Comparison of ENCODE assay signal across 29 cellular contexts in genomic region chr3:47870156-47870555, GRCh38.
"Had no signal": no experiment of that assay in that cellular context is flagged by ENCODE, and none has a peak within 500 bp of the region (broad histone marks: within the 10 kb centered on the region; RNA-seq: fewer than 3 reads in every experiment).

No MANE protein-coding gene starts in this region.

- DNase-seq: activated B cell treated with CpG ODN at 0.5 μM for 24 hours; activated CD4-positive, alpha-beta T cell treated with anti-CD3 and anti-CD28 coated beads for 1 hour; activated CD4-positive, alpha-beta T cell treated with anti-CD3 and anti-CD28 coated beads, Interleukin-2, amount 10 ng/mL, durations not matched to agents 24 days and 14 days; activated CD4-positive, alpha-beta T cell treated with anti-CD3 and anti-CD28 coated beads, Interleukin-2, amount 50 U/mL, for 48 hours; activated CD8-positive, alpha-beta memory T cell treated with anti-CD3 and anti-CD28 coated beads, Interleukin-2, amount 10 ng/mL, durations not matched to agents 7 days and 5 days; activated effector memory CD4-positive, alpha-beta T cell treated with anti-CD3 and anti-CD28 coated beads, Interleukin-2, amount 50 U/mL, for 16 hours; activated naive CD4-positive, alpha-beta T cell treated with Interleukin-2 at 50 U/mL for 16 hours; activated naive CD8-positive, alpha-beta T cell treated with anti-CD3 and anti-CD28 coated beads, Interleukin-2, amount 50 U/mL, for 24 hours; activated T-cell treated with anti-CD3 and anti-CD28 coated beads, Interleukin-2, amount 50 U/mL, for 24 hours; amygdala; MG63; MV-4-11; NCI-H1105; NCI-H1436; NCI-H1694 treated with DMSO at 0.1 percent for 48 hours; NCI-H2029 treated with DMSO at 0.1 percent for 48 hours; NCI-H345; NCI-H510A; NCI-H526 treated with DMSO at 0.1 percent for 48 hours; NCI-H82; RPMI8226; T-cell; T-helper 2 cell; T1000 had no signal

- H3K27ac ChIP-seq: SK-N-MC had no signal

- H3K27me3 ChIP-seq: MG63 had no signal

- H3K4me3 ChIP-seq: MG63, SK-N-MC had no signal

- ATAC-seq: activated CD8-positive, alpha-beta memory T cell treated with anti-CD3 and anti-CD28 coated beads, Interleukin-2, amount 10 ng/mL, durations not matched to agents 7 days and 5 days; activated naive CD4-positive, alpha-beta T cell treated with anti-CD3 and anti-CD28 coated beads, Interleukin-2, amount 50 U/mL, for 72 hours; activated naive CD8-positive, alpha-beta T cell treated with anti-CD3 and anti-CD28 coated beads, Interleukin-2, amount 50 U/mL, for 24 hours; Panc1; Right ventricle myocardium inferior; T-cell had no signal

- H3K27ac Mint-ChIP-seq: activated B cell treated with CpG ODN at 0.5 μM for 24 hours; activated CD4-positive, alpha-beta T cell treated with anti-CD3 and anti-CD28 coated beads, Interleukin-2, amount 10 ng/mL, durations not matched to agents 24 days and 14 days; activated CD8-positive, alpha-beta memory T cell treated with anti-CD3 and anti-CD28 coated beads, Interleukin-2, amount 10 ng/mL, durations not matched to agents 7 days and 5 days; activated naive CD8-positive, alpha-beta T cell treated with anti-CD3 and anti-CD28 coated beads, Interleukin-2, amount 50 U/mL, for 24 hours; activated T-cell treated with anti-CD3 and anti-CD28 coated beads, Interleukin-2, amount 50 U/mL, for 24 hours; activated T-helper 1 cell treated with anti-CD3 and anti-CD28 coated beads, Interleukin-12 subunit alpha, Interleukin-12 subunit beta, Interleukin-2, Interleukin-4 antibody, amounts not matched to agents 30 ng/mL and 10 ng/mL and 1 ng/mL, durations not matched to agents 14 hours and 24 hours and 36 hours; T-cell had no signal

- H3K4me1 Mint-ChIP-seq: activated B cell treated with CpG ODN at 0.5 μM for 24 hours; activated CD4-positive, alpha-beta T cell treated with anti-CD3 and anti-CD28 coated beads, Interleukin-2, amount 10 ng/mL, durations not matched to agents 24 days and 14 days; activated CD8-positive, alpha-beta memory T cell treated with anti-CD3 and anti-CD28 coated beads, Interleukin-2, amount 10 ng/mL, durations not matched to agents 7 days and 5 days; activated naive CD8-positive, alpha-beta T cell treated with anti-CD3 and anti-CD28 coated beads, Interleukin-2, amount 50 U/mL, for 24 hours; T-cell had no signal

- H3K4me3 Mint-ChIP-seq: activated B cell treated with CpG ODN at 0.5 μM for 24 hours; activated CD4-positive, alpha-beta T cell treated with anti-CD3 and anti-CD28 coated beads, Interleukin-2, amount 10 ng/mL, durations not matched to agents 24 days and 14 days; activated CD8-positive, alpha-beta memory T cell treated with anti-CD3 and anti-CD28 coated beads, Interleukin-2, amount 10 ng/mL, durations not matched to agents 7 days and 5 days; activated naive CD8-positive, alpha-beta T cell treated with anti-CD3 and anti-CD28 coated beads, Interleukin-2, amount 50 U/mL, for 24 hours; activated T-cell treated with anti-CD3 and anti-CD28 coated beads, Interleukin-2, amount 50 U/mL, for 24 hours; activated T-helper 1 cell treated with anti-CD3 and anti-CD28 coated beads, Interleukin-12 subunit alpha, Interleukin-12 subunit beta, Interleukin-2, Interleukin-4 antibody, amounts not matched to agents 30 ng/mL and 10 ng/mL and 1 ng/mL, durations not matched to agents 14 hours and 24 hours and 36 hours; T-cell had no signal

- H3K9me3 Mint-ChIP-seq: activated B cell treated with CpG ODN at 0.5 μM for 24 hours; activated CD4-positive, alpha-beta T cell treated with anti-CD3 and anti-CD28 coated beads, Interleukin-2, amount 10 ng/mL, durations not matched to agents 24 days and 14 days; activated naive CD4-positive, alpha-beta T cell treated with anti-CD3 and anti-CD28 coated beads, Interleukin-2, amount 50 U/mL, for 72 hours; activated naive CD8-positive, alpha-beta T cell treated with anti-CD3 and anti-CD28 coated beads, Interleukin-2, amount 50 U/mL, for 24 hours; activated T-cell treated with anti-CD3 and anti-CD28 coated beads, Interleukin-2, amount 50 U/mL, for 24 hours; activated T-helper 1 cell treated with anti-CD3 and anti-CD28 coated beads, Interleukin-12 subunit alpha, Interleukin-12 subunit beta, Interleukin-2, Interleukin-4 antibody, amounts not matched to agents 30 ng/mL and 10 ng/mL and 1 ng/mL, durations not matched to agents 14 hours and 24 hours and 36 hours; T-cell had no signal

- H3K9me3 ChIP-seq: MG63 had no signal
